ENCODE assay signal across 21 cellular contexts in genomic region chr4:148225639-148226038, GRCh38.
DNase-seq lines count a peak whose midpoint lies in the region; ATAC-seq, FAIRE-seq and TF ChIP-seq lines count a peak whose summit lies in the region.
"Had no signal": no experiment of that assay in that cellular context is flagged by ENCODE, and none has a peak within 500 bp of the region (broad histone marks: within the 10 kb centered on the region; RNA-seq: fewer than 3 reads in every experiment).

No MANE protein-coding gene starts in this region.

- FAIRE-seq in pancreas (lab: Jason Lieb, UNC) = peak; percentile 90
- FAIRE-seq: HepG2 had no signal

- no peak overlapping the region for H3K4me3 ChIP-seq in epithelial cell of esophagus (ENCODE audit: low read length)
- H3K4me3 ChIP-seq in pancreas = no peak overlapping the region
- H3K4me3 ChIP-seq: SJCRH30 had no signal

- peak overlapping the region in 2 of 4 donors; percentile 59 to 77 for H3K27ac ChIP-seq in pancreas
- H3K27ac ChIP-seq: SJCRH30 had no signal

- H3K27me3 ChIP-seq in pancreas = no peaks in the 10 kb centered on the region
- H3K27me3 ChIP-seq: SJCRH30 had no signal

- in situ Hi-C loops in ACHN (cut with HindIII; ENCODE audit: low pct_ligation_motif_present, low pct_unique_long_range_greater_than_20kb, low sequenced_read_pairs) = no loop called here

- TF ChIP-seq CTCF in epithelial cell of esophagus (IDR thresholded peaks at IDR 0.05; ENCODE audit: insufficient read depth, low read depth, low read length, missing control alignments) = no peak
- TF ChIP-seq CTCF in pancreas (IDR thresholded peaks at IDR 0.05) = no peak

- DNase-seq in EH (ENCODE audit: low read depth) (peak; percentile 4), amniotic epithelial cell (ENCODE audit: low read depth) (peak; percentile 5), epithelial cell of esophagus (ENCODE audit: low read depth) (peak; percentile 9), pancreas (no peak), iPS-NIHi7 (ENCODE audit: extremely low spot score) (no peak), ACHN (no peak), NCI-H146 (lab: John Stamatoyannopoulos, UW) (no peak)
- DNase-seq: 8988T, EL, GF-D8, H9, HFFc6, KBM-7, NCI-H1092 treated with DMSO at 0.1 percent for 48 hours, NCI-H1436 treated with DMSO at 0.1 percent for 48 hours, NCI-H2029 treated with DMSO at 0.1 percent for 48 hours, NCI-H345, NCI-H82, SJCRH30 had no signal

- no peaks in the 10 kb centered on the region for H3K9me3 ChIP-seq in pancreas
- H3K9me3 ChIP-seq: SJCRH30 had no signal

- peaks cover 7 to 44% (median 36%) of the 10 kb centered on the region in 3 donors for H3K4me1 ChIP-seq in pancreas
- H3K4me1 ChIP-seq: SJCRH30 had no signal

- H3K36me3 ChIP-seq in pancreas = no peaks in the 10 kb centered on the region
- H3K36me3 ChIP-seq: SJCRH30 had no signal

- WGBS in pancreas, 2 donors = 20 to 28% methylated on average over 1 of the region's 1 CpG

- peak in 1 of 4 donors; percentile 53 for ATAC-seq in pancreas
- ATAC-seq: HepG2, Panc1 had no signal

- intact Hi-C loops in pancreas (cut with DNase I) = no loop called here

Comparison
In these comparisons a context has a peak if more than half of its experiments do, and no peak if none do; other contexts are left out.
1. DNase-seq: peak in EH (single experiment), amniotic epithelial cell (single experiment) and epithelial cell of esophagus (single experiment); none in pancreas (0 of 6), iPS-NIHi7 (single experiment), ACHN (single experiment) and NCI-H146 (single experiment).